In the genomic region with DNA sequence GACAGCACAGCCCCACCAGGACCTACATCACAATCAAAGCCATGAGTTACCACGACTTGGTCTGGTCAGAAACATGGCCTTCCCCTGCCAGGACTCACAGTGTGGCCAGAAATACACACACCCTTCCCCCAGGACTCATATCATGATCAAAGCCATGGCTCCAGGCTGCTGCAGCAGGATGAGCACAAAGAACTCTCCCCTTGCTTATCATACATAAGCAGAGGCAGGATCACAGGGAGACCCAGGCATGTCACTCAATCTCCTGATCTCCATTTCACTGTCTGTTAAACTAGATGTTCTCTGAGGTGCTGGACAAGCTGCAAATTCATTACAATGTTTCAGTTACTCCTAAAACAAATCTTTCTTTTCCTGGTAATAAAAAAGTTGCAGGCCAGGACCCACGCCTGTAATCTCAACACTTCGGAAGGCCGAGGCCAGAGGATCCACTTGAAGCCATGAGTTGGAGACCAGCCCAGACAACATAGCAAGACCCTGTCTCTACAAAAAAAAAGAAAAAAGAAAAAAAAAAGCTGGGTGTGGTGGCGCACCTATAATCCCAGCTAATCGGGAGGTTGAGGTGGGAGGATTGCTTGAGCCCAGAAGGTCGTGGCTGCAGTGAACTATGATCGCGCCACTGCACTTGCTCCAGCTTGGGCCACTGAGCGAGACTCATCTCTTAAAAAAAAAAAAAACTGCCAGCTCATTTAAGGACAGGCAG, we compare ENCODE assay signal across 11 cellular contexts. TPM values are rescaled to one million over a fixed set of nuclear protein-coding genes. Genes with fewer than 3 reads are reported as not detected.
DNase-seq lines count a peak whose midpoint lies in the region; ATAC-seq and TF ChIP-seq lines count a peak whose summit lies in the region.
"Had no signal": no experiment of that assay in that cellular context is flagged by ENCODE, and none has a peak within 500 bp of the region (broad histone marks: within the 10 kb centered on the region; RNA-seq: fewer than 3 reads in every experiment).

No MANE protein-coding gene starts in this region.

- H3K27ac ChIP-seq in DOHH2 (ENCODE audit: low read depth, low read length) = no peak overlapping the region
- H3K27ac ChIP-seq in neural progenitor cell = no peak overlapping the region

- H4K20me1 ChIP-seq in DOHH2 (ENCODE audit: control insufficient read depth, insufficient read depth, low read depth, low read length) = 0 out of 2 replicates have a peak, but pooled peaks cover 3% of the 10 kb centered on the region
- peaks cover 44% of the 10 kb centered on the region for H4K20me1 ChIP-seq in neural progenitor cell (ENCODE audit: low read depth)

- peaks cover 62% of the 10 kb centered on the region for H3K4me1 ChIP-seq in DOHH2 (ENCODE audit: control insufficient read depth, low read length)
- H3K4me1 ChIP-seq in neural progenitor cell = peaks cover 29% of the 10 kb centered on the region

- H3K36me3 ChIP-seq in DOHH2 (ENCODE audit: control insufficient read depth, low read length) = peaks cover 34% of the 10 kb centered on the region
- H3K36me3 ChIP-seq in neural progenitor cell = no peaks in the 10 kb centered on the region
- H3K36me3 ChIP-seq: left lung had no signal

- H3K4me3 ChIP-seq in DOHH2 (ENCODE audit: low read length) (peak overlapping the region; percentile 76), astrocyte of the spinal cord (ENCODE audit: low read depth, low read length) (peak overlapping the region; percentile 50), neural progenitor cell (peak overlapping the region; percentile 85)
- peak overlapping the region; percentile 71 for H3K4me3 ChIP-seq in Jurkat, Clone E6-1 (ENCODE audit: low read length)

- H3K9me3 ChIP-seq in DOHH2 (ENCODE audit: control insufficient read depth, insufficient read depth, low read length) (no peaks in the 10 kb centered on the region), neural progenitor cell (ENCODE audit: low read depth) (no peaks in the 10 kb centered on the region)
- H3K9me3 ChIP-seq: left lung had no signal

- no peak for ATAC-seq in GM18873 (IDR thresholded peaks at IDR 0.05; ENCODE audit: low FRiP score, unreplicated experiment)
- no peak for ATAC-seq in HG02885 (IDR thresholded peaks at IDR 0.05; ENCODE audit: poor library complexity, unreplicated experiment)
- no peak for ATAC-seq in HG03095 (IDR thresholded peaks at IDR 0.05; ENCODE audit: unreplicated experiment)
- ATAC-seq: left lung had no signal

- no peak for DNase-seq in Jurkat, Clone E6-1 (ENCODE audit: low read depth, low spot score)
- DNase-seq in astrocyte of the spinal cord (ENCODE audit: low read depth, low spot score) (no peak), neural progenitor cell (ENCODE audit: low spot score) (no peak), nucleus accumbens (lab: John Stamatoyannopoulos, UW) (no peak)
- DNase-seq: effector CD8-positive, alpha-beta T cell; NCI-H2081 had no signal

- H3K4me3 Mint-ChIP-seq in neural progenitor cell = peak overlapping the region; percentile 95

- no peak overlapping the region for H3K9ac ChIP-seq in neural progenitor cell

- no peaks in the 10 kb centered on the region for H3K27me3 ChIP-seq in DOHH2 (ENCODE audit: control insufficient read depth, low read length)
- no peaks in the 10 kb centered on the region for H3K27me3 ChIP-seq in neural progenitor cell
- H3K27me3 ChIP-seq: left lung had no signal

- no peak overlapping the region for H2AFZ ChIP-seq in neural progenitor cell (replicated peaks)

- H3K27me3 Mint-ChIP-seq in neural progenitor cell (ENCODE audit: insufficient read depth, low read depth) = peaks cover 12% of the 10 kb centered on the region

- peak overlapping the region; percentile 84 for H3K4me2 ChIP-seq in DOHH2 (ENCODE audit: low read length)
- peak overlapping the region; percentile 90 for H3K4me2 ChIP-seq in neural progenitor cell

- H3K36me3 Mint-ChIP-seq in neural progenitor cell = peaks cover 6% of the 10 kb centered on the region

- H3K4me1 Mint-ChIP-seq in neural progenitor cell = peaks cover 57% of the 10 kb centered on the region

- no peaks in the 10 kb centered on the region for H3K9me3 Mint-ChIP-seq in neural progenitor cell

- peaks cover 36% of the 10 kb centered on the region for H3K79me2 ChIP-seq in DOHH2 (ENCODE audit: control insufficient read depth, low read length)
- peaks cover 40% of the 10 kb centered on the region for H3K79me2 ChIP-seq in neural progenitor cell (ENCODE audit: low read depth)

- in situ Hi-C loops in astrocyte of the spinal cord (cut with HindIII; ENCODE audit: low sequenced_read_pairs) = no loop called here

- H3K9me2 ChIP-seq in DOHH2 (replicated peaks; ENCODE audit: control insufficient read depth, low read length) = no peaks in the 10 kb centered on the region

- peaks cover 7% of the 10 kb centered on the region; the same call in 1 of the 2 replicates for H3F3A ChIP-seq in DOHH2 (ENCODE audit: control insufficient read depth, insufficient read depth)
- H3F3A ChIP-seq in neural progenitor cell (ENCODE audit: low read depth) = peaks cover 18% of the 10 kb centered on the region

- H3K27ac Mint-ChIP-seq in neural progenitor cell = peak overlapping the region; percentile 93

- TF ChIP-seq CTCF in DOHH2 (IDR thresholded peaks at IDR 0.05; ENCODE audit: low read depth, low read length, poor library complexity, severe bottlenecking) (no peak), astrocyte of the spinal cord (IDR thresholded peaks at IDR 0.05; ENCODE audit: low read depth, low read length) (no peak), neural progenitor cell (IDR thresholded peaks at IDR 0.05) (no peak)

RNA-seq across cellular contexts. Expression of a gene that starts 1.2 kb away (rescaled TPM):
- polyA plus RNA-seq in Jurkat, Clone E6-1 (2012; ENCODE audit: insufficient read depth, insufficient read length) = 12.8 TPM
- total RNA-seq in neural progenitor cell (ENCODE audit: low replicate concordance) = 59.5 and 102 TPM in 2 replicates

RNA-seq across cellular contexts. Expression of a gene that starts 8.2 kb away (rescaled TPM):
- polyA plus RNA-seq in Jurkat, Clone E6-1 (2012; ENCODE audit: insufficient read depth, insufficient read length) = not detected
- 0.34 TPM in 1 of 2 replicates, not detected in the other for total RNA-seq in neural progenitor cell (ENCODE audit: low replicate concordance)

RNA-seq across cellular contexts. Expression of a gene that starts 39.7 kb away (rescaled TPM):
- polyA plus RNA-seq in Jurkat, Clone E6-1 (2012; ENCODE audit: insufficient read depth, insufficient read length) = 2.8 TPM
- total RNA-seq in neural progenitor cell (ENCODE audit: low replicate concordance) = 3.0 and 13.3 TPM in 2 replicates

RNA-seq across cellular contexts. Expression of a gene that starts 51.4 kb away (rescaled TPM):
- 150 TPM for polyA plus RNA-seq in Jurkat, Clone E6-1 (2012; ENCODE audit: insufficient read depth, insufficient read length)
- total RNA-seq in neural progenitor cell (ENCODE audit: low replicate concordance) = 54.8 and 133 TPM in 2 replicates

RNA-seq across cellular contexts. Expression of a gene that starts 54.1 kb away (rescaled TPM):
- polyA plus RNA-seq in Jurkat, Clone E6-1 (2012; ENCODE audit: insufficient read depth, insufficient read length) = 481 TPM
- total RNA-seq in neural progenitor cell (ENCODE audit: low replicate concordance) = 240 and 246 TPM in 2 replicates
